ENCODE assay signal across 23 cellular contexts in genomic region chr16:47465919-47466630, GRCh38.
"Had no signal": no experiment of that assay in that cellular context is flagged by ENCODE, and none has a peak within 500 bp of the region (broad histone marks: within the 10 kb centered on the region; RNA-seq: fewer than 3 reads in every experiment).

No MANE protein-coding gene starts in this region.

- FAIRE-seq: pancreas had no signal

- H3K4me3 ChIP-seq: esophagus squamous epithelium, gastrocnemius medialis, pancreas, psoas muscle, right atrium auricular region, stomach, suprapubic skin, tibial nerve had no signal

- H3K4me3 Mint-ChIP-seq: activated CD4-positive, alpha-beta memory T cell treated with anti-CD3 and anti-CD28 coated beads, Interleukin-2, amount 10 ng/mL, durations not matched to agents 7 days and 5 days; activated CD4-positive, alpha-beta T cell treated with anti-CD3 and anti-CD28 coated beads, Interleukin-2, amount 10 ng/mL, durations not matched to agents 24 days and 14 days; activated naive CD4-positive, alpha-beta T cell treated with anti-CD3 and anti-CD28 coated beads, Interleukin-2, amount 10 ng/mL, durations not matched to agents 7 days and 5 days; endodermal cell; memory B cell; nephron had no signal

- H3K9me3 ChIP-seq: esophagus squamous epithelium, gastrocnemius medialis, pancreas, psoas muscle, right atrium auricular region, stomach, suprapubic skin, tibial nerve had no signal

- H3K36me3 ChIP-seq: esophagus squamous epithelium, gastrocnemius medialis, pancreas, right atrium auricular region, suprapubic skin, tibial nerve had no signal

- H3K27ac ChIP-seq: esophagus squamous epithelium, pancreas, right atrium auricular region, stomach, suprapubic skin, tibial nerve had no signal

- H3K27ac Mint-ChIP-seq: activated CD4-positive, alpha-beta memory T cell treated with anti-CD3 and anti-CD28 coated beads, Interleukin-2, amount 10 ng/mL, durations not matched to agents 7 days and 5 days; activated CD4-positive, alpha-beta T cell treated with anti-CD3 and anti-CD28 coated beads, Interleukin-2, amount 10 ng/mL, durations not matched to agents 24 days and 14 days; activated naive CD4-positive, alpha-beta T cell treated with anti-CD3 and anti-CD28 coated beads, Interleukin-2, amount 10 ng/mL, durations not matched to agents 7 days and 5 days; endodermal cell; memory B cell; nephron had no signal

- H3K27me3 ChIP-seq: esophagus squamous epithelium, gastrocnemius medialis, pancreas, right atrium auricular region, stomach, suprapubic skin, tibial nerve had no signal

- H3K27me3 Mint-ChIP-seq: activated CD4-positive, alpha-beta memory T cell treated with anti-CD3 and anti-CD28 coated beads, Interleukin-2, amount 10 ng/mL, durations not matched to agents 7 days and 5 days; activated CD4-positive, alpha-beta T cell treated with anti-CD3 and anti-CD28 coated beads, Interleukin-2, amount 10 ng/mL, durations not matched to agents 24 days and 14 days; activated naive CD4-positive, alpha-beta T cell treated with anti-CD3 and anti-CD28 coated beads, Interleukin-2, amount 10 ng/mL, durations not matched to agents 7 days and 5 days; memory B cell had no signal

- H3K9me3 Mint-ChIP-seq: activated CD4-positive, alpha-beta memory T cell treated with anti-CD3 and anti-CD28 coated beads, Interleukin-2, amount 10 ng/mL, durations not matched to agents 7 days and 5 days; activated CD4-positive, alpha-beta T cell treated with anti-CD3 and anti-CD28 coated beads, Interleukin-2, amount 10 ng/mL, durations not matched to agents 24 days and 14 days; activated naive CD4-positive, alpha-beta T cell treated with anti-CD3 and anti-CD28 coated beads, Interleukin-2, amount 10 ng/mL, durations not matched to agents 7 days and 5 days; endodermal cell; memory B cell; nephron had no signal

- ATAC-seq: activated CD4-positive, CD25-positive, alpha-beta regulatory T cell treated with anti-CD3 and anti-CD28 coated beads, Interleukin-2, amount 50 U/mL, for 24 hours; gastrocnemius medialis; left cardiac atrium; pancreas; psoas muscle had no signal

- DNase-seq: activated CD4-positive, alpha-beta memory T cell treated with anti-CD3 and anti-CD28 coated beads, Interleukin-2, amount 10 ng/mL, durations not matched to agents 7 days and 5 days; activated CD4-positive, alpha-beta T cell treated with anti-CD3 and anti-CD28 coated beads, Interleukin-2, amount 10 ng/mL, durations not matched to agents 24 days and 14 days; activated effector memory CD4-positive, alpha-beta T cell treated with anti-CD3 and anti-CD28 coated beads, Interleukin-2, amount 50 U/mL, for 16 hours; activated naive CD4-positive, alpha-beta T cell treated with anti-CD3 and anti-CD28 coated beads, Interleukin-2, amount 10 ng/mL, durations not matched to agents 7 days and 5 days; amygdala; cortex of kidney; endodermal cell; esophagus squamous epithelium; gastrocnemius medialis; head of caudate nucleus; islet precursor cell; left cardiac atrium; pancreas; psoas muscle; stimulated activated CD4-positive, alpha-beta T cell treated with anti-CD3 and anti-CD28 coated beads, Interleukin-12 subunit alpha, Interleukin-12 subunit beta, amount 100 ng/mL, for 4 hours; stimulated activated CD4-positive, alpha-beta T cell treated with anti-CD3 and anti-CD28 coated beads, Interleukin-1b, Interleukin-23, amount 100 ng/mL, for 48 hours; stomach had no signal
